In the genomic region with DNA sequence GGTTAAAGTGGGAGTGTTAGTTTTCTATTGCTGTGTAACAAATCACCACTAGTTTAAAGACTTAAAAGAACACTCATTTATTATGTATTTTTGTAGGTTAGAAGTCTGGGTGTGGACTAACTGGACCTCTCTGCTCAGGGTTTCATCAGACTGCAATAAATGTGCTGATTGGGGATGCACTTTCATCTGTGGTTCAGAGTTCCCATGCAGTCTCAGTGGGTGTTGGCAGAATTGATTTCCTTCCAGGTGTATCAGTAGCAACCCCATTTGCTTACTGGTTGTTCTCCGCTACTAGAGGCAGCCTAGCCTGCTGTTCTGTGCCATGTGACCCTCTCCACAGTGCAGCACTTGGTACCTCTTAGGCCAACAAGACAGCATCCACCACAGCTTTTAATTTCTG, we compare ENCODE assay signal across 32 cellular contexts.
"Had no signal": no experiment of that assay in that cellular context is flagged by ENCODE, and none has a peak within 500 bp of the region (broad histone marks: within the 10 kb centered on the region; RNA-seq: fewer than 3 reads in every experiment).

No MANE protein-coding gene starts in this region.

- H3K36me3 ChIP-seq: left lung, lower lobe of right lung, pancreas, prostate gland, spleen, suprapubic skin, thoracic aorta, tibial artery, upper lobe of right lung had no signal

- FAIRE-seq: islet of Langerhans, kidney, pancreas, urothelium cell line had no signal

- H3K27me3 ChIP-seq: left lung, pancreas, spleen, suprapubic skin, tibial artery, upper lobe of right lung had no signal

- H3K4me1 ChIP-seq: left lung, lower lobe of right lung, pancreas, prostate gland, spleen, suprapubic skin, tibial artery, upper lobe of right lung had no signal

- H3K27ac Mint-ChIP-seq: immature natural killer cell; mesothelial cell of epicardium; natural killer cell; nephron progenitor cell; stimulated activated effector memory CD8-positive, alpha-beta T cell treated with anti-CD3 and anti-CD28 coated beads, Interleukin-12 subunit alpha, Interleukin-12 subunit beta, amount 100 ng/mL, for 72 hours; stimulated activated naive CD8-positive, alpha-beta T cell treated with anti-CD3 and anti-CD28 coated beads, Interleukin-15, Interleukin-2, amounts not matched to agents 100 ng/mL and 50 ng/mL, for 24 hours had no signal

- H3K9me3 ChIP-seq: left lung, lower lobe of right lung, pancreas, prostate gland, spleen, suprapubic skin, thoracic aorta, tibial artery, upper lobe of right lung had no signal

- DNase-seq: hypothalamus; immature natural killer cell; kidney; left colon; left lung; lower lobe of right lung; mammary epithelial cell; mesendoderm; naive B cell; natural killer cell; nephron progenitor cell; nucleus accumbens; pancreas; posterior cingulate gyrus; retina; right cardiac atrium; spleen; stimulated activated CD4-positive, alpha-beta T cell treated with anti-CD3 and anti-CD28 coated beads, Interleukin-4, amount 100 ng/mL, for 24 hours; stimulated activated naive CD4-positive, alpha-beta T cell; tibial artery; trophoblast cell; upper lobe of right lung had no signal

- ATAC-seq: left colon; left lung; lower lobe of right lung; natural killer cell; pancreas; right cardiac atrium; sciatic nerve; stimulated activated effector memory CD8-positive, alpha-beta T cell treated with anti-CD3 and anti-CD28 coated beads, Interleukin-12 subunit alpha, Interleukin-12 subunit beta, amount 100 ng/mL, for 72 hours; upper lobe of right lung had no signal

- H3K4me1 Mint-ChIP-seq: immature natural killer cell; mesothelial cell of epicardium; naive B cell; natural killer cell; nephron progenitor cell; stimulated activated effector memory CD8-positive, alpha-beta T cell treated with anti-CD3 and anti-CD28 coated beads, Interleukin-12 subunit alpha, Interleukin-12 subunit beta, amount 100 ng/mL, for 72 hours had no signal

- H3K4me3 ChIP-seq: left lung, lower lobe of right lung, pancreas, prostate gland, skin epidermis, spleen, suprapubic skin, thoracic aorta, tibial artery, upper lobe of right lung had no signal

- H3K36me3 Mint-ChIP-seq: immature natural killer cell, mesothelial cell of epicardium, naive B cell, natural killer cell had no signal

- H3K27me3 Mint-ChIP-seq: naive B cell; stimulated activated naive CD8-positive, alpha-beta T cell treated with anti-CD3 and anti-CD28 coated beads, Interleukin-15, Interleukin-2, amounts not matched to agents 100 ng/mL and 50 ng/mL, for 24 hours had no signal

- H3K4me3 Mint-ChIP-seq: immature natural killer cell; mesothelial cell of epicardium; naive B cell; natural killer cell; nephron progenitor cell; stimulated activated effector memory CD8-positive, alpha-beta T cell treated with anti-CD3 and anti-CD28 coated beads, Interleukin-12 subunit alpha, Interleukin-12 subunit beta, amount 100 ng/mL, for 72 hours; stimulated activated naive CD8-positive, alpha-beta T cell treated with anti-CD3 and anti-CD28 coated beads, Interleukin-15, Interleukin-2, amounts not matched to agents 100 ng/mL and 50 ng/mL, for 24 hours had no signal

- H3K27ac ChIP-seq: left lung, lower lobe of right lung, pancreas, prostate gland, skin epidermis, spleen, suprapubic skin, thoracic aorta, tibial artery, upper lobe of right lung had no signal

- H3K9me3 Mint-ChIP-seq: mesothelial cell of epicardium; nephron progenitor cell; stimulated activated effector memory CD8-positive, alpha-beta T cell treated with anti-CD3 and anti-CD28 coated beads, Interleukin-12 subunit alpha, Interleukin-12 subunit beta, amount 100 ng/mL, for 72 hours had no signal
